ENCODE assay signal across 9 cellular contexts in genomic region chr22:46547883-46548244, GRCh38. TPM values are rescaled to one million over a fixed set of nuclear protein-coding genes. Genes with fewer than 3 reads are reported as not detected.
DNase-seq lines count a peak whose midpoint lies in the region; ATAC-seq and TF ChIP-seq lines count a peak whose summit lies in the region.
"Had no signal": no experiment of that assay in that cellular context is flagged by ENCODE, and none has a peak within 500 bp of the region (broad histone marks: within the 10 kb centered on the region; RNA-seq: fewer than 3 reads in every experiment).

No MANE protein-coding gene starts in this region.

- DNase-seq in AG09309 (ENCODE audit: low read depth) (peak; percentile 70), RPMI7951 (ENCODE audit: low read depth) (peak; percentile 86), fibroblast of villous mesenchyme (ENCODE audit: low read depth) (peak; percentile 88), non-pigmented ciliary epithelial cell (ENCODE audit: low read depth) (peak; percentile 64), D341Med (ENCODE audit: low spot score) (no peak), NCI-H2196 treated with DMSO at 0.1 percent for 48 hours (lab: John Stamatoyannopoulos, UW; ENCODE audit: unreplicated experiment) (no peak)
- no peak for DNase-seq in effector memory CD8-positive, alpha-beta T cell
- no peak for DNase-seq in activated CD4-positive, CD25-positive, alpha-beta regulatory T cell (lab: John Stamatoyannopoulos, UW)
- DNase-seq: NCI-H187 had no signal

- peaks cover 47 to 74% of the 10 kb centered on the region in 2 donors for H3K27me3 Mint-ChIP-seq in effector memory CD8-positive, alpha-beta T cell

- H3K4me3 ChIP-seq in AG09309 (ENCODE audit: control insufficient read depth, low read depth, low read length) (no peak overlapping the region), fibroblast of villous mesenchyme (ENCODE audit: low read depth, low read length) (no peak overlapping the region)

- TF ChIP-seq CTCF in AG09309 (IDR thresholded peaks at IDR 0.05; ENCODE audit: control insufficient read depth, insufficient read depth, low read depth, low read length, missing control alignments) = no peak
- no peak for TF ChIP-seq CTCF in fibroblast of villous mesenchyme (IDR thresholded peaks at IDR 0.05; ENCODE audit: insufficient read depth, low read depth, low read length)

- H3K4me1 Mint-ChIP-seq in effector memory CD8-positive, alpha-beta T cell (ENCODE audit: low read depth in 2 of 2) = no peaks in the 10 kb centered on the region

- H3K4me3 Mint-ChIP-seq in effector memory CD8-positive, alpha-beta T cell = no peak overlapping the region

- H3K9me3 Mint-ChIP-seq in effector memory CD8-positive, alpha-beta T cell = no peaks in the 10 kb centered on the region

- no peak for ATAC-seq in effector memory CD8-positive, alpha-beta T cell (replicated peaks)

- H3K27ac Mint-ChIP-seq in effector memory CD8-positive, alpha-beta T cell = no peak overlapping the region

- no peaks in the 10 kb centered on the region for H3K36me3 Mint-ChIP-seq in effector memory CD8-positive, alpha-beta T cell (ENCODE audit: insufficient read depth)

RNA-seq across cellular contexts. Expression of gene CELSR1, which starts 10.4 kb away (rescaled TPM):
- total RNA-seq in RPMI7951 (2014; rRNA removed; shearing (Covaris generic)) = 2.1 and 3.0 TPM in 2 replicates
- total RNA-seq in fibroblast of villous mesenchyme = 0.64 and 1.7 TPM in 2 replicates

Comparison
In these comparisons a context has a peak if more than half of its experiments do, and no peak if none do; other contexts are left out.
1. DNase-seq: peak in AG09309 (single experiment), RPMI7951 (single experiment), fibroblast of villous mesenchyme (single experiment) and non-pigmented ciliary epithelial cell (single experiment); none in D341Med (single experiment), effector memory CD8-positive, alpha-beta T cell (0 of 3), activated CD4-positive, CD25-positive, alpha-beta regulatory T cell (0 of 4) and NCI-H2196 treated with DMSO at 0.1 percent for 48 hours (single experiment).